ENCODE assay signal across 10 cellular contexts in the genomic region with DNA sequence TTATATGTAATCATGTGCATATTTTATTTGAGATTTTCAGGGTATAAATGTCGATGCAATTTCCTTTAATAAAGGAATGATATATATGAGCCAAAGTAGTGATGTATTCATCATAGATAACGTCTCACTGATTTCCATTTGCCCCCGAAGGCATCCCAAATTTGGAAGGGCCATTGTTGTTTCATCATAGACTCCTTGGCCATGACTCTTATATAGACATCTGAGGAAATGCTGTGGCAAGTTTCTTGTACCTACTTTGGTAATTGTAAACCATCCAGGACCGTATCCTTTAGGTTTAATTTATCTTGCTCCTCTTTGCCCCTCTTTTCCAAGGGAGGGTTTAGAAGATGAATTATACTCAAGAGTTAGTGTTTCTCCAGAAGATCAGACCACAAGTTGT.
DNase-seq lines count a peak whose midpoint lies in the region; ATAC-seq and TF ChIP-seq lines count a peak whose summit lies in the region.
"Had no signal": no experiment of that assay in that cellular context is flagged by ENCODE, and none has a peak within 500 bp of the region (broad histone marks: within the 10 kb centered on the region; RNA-seq: fewer than 3 reads in every experiment).

No MANE protein-coding gene starts in this region.

- H3K36me3 Mint-ChIP-seq in H9 (ENCODE audit: insufficient read depth in 1 of 3, low read depth in 3 of 3) = no peaks in the 10 kb centered on the region; a peak in 1 of 7 replicates
- no peaks in the 10 kb centered on the region for H3K36me3 Mint-ChIP-seq in activated CD4-positive, alpha-beta memory T cell treated with anti-CD3 and anti-CD28 coated beads for 36 hours

- no peak for ATAC-seq in HG03139 (IDR thresholded peaks at IDR 0.05; ENCODE audit: unreplicated experiment)
- ATAC-seq: activated naive CD8-positive, alpha-beta T cell treated with anti-CD3 and anti-CD28 coated beads, Interleukin-2, amount 50 U/mL, for 24 hours had no signal

- no peak overlapping the region for H3K4me2 ChIP-seq in H9 (ENCODE audit: insufficient read depth, insufficient read length, low read length)

- no peaks in the 10 kb centered on the region for H4K20me1 ChIP-seq in H9 (ENCODE audit: control insufficient read depth, insufficient read depth, insufficient read length)

- H3K27me3 Mint-ChIP-seq in H9 (ENCODE audit: low read depth) = no peaks in the 10 kb centered on the region; the same call in 1 of the 2 replicates
- peaks cover 6% of the 10 kb centered on the region for H3K27me3 Mint-ChIP-seq in activated CD4-positive, alpha-beta memory T cell treated with anti-CD3 and anti-CD28 coated beads for 36 hours

- no peak overlapping the region for H4K91ac ChIP-seq in H9 (ENCODE audit: insufficient read length, low read depth, low read length)

- no peak overlapping the region for H2AFZ ChIP-seq in H9 (ENCODE audit: low read length)

- POLR2A ChIA-PET in activated CD4-positive, alpha-beta memory T cell treated with anti-CD3 and anti-CD28 coated beads for 36 hours (lab: Charles Lee) = no interaction called here

- H3K27ac ChIP-seq in H9 (ENCODE audit: insufficient read length, low read depth, low read length) = peak overlapping the region; percentile 80
- H3K27ac ChIP-seq in ascending aorta = peak overlapping the region; percentile 86 to 90
- no peak overlapping the region for H3K27ac ChIP-seq in iPS-20b (ENCODE audit: low read length)
- H3K27ac ChIP-seq in skeletal muscle tissue (ENCODE audit: low read depth, low read length) = peak overlapping the region; percentile 79

- H3K9me3 ChIP-seq in H9 (ENCODE audit: control insufficient read depth, low read depth, low read length) (no peaks in the 10 kb centered on the region), ascending aorta (no peaks in the 10 kb centered on the region), iPS-20b (ENCODE audit: insufficient read depth, low read depth, low read length) (no peaks in the 10 kb centered on the region), skeletal muscle tissue (ENCODE audit: control insufficient read depth in 3 of 3, low read length in 3 of 3) (no peaks in the 10 kb centered on the region)

- peaks cover 35 to 41% of the 10 kb centered on the region in 2 experiments for H3K4me1 Mint-ChIP-seq in H9
- peaks cover 5% of the 10 kb centered on the region for H3K4me1 Mint-ChIP-seq in activated CD4-positive, alpha-beta memory T cell treated with anti-CD3 and anti-CD28 coated beads for 36 hours (ENCODE audit: low read depth)

- H3K14ac ChIP-seq in H9 (ENCODE audit: insufficient read depth, low read length) = no peak overlapping the region

- H2BK20ac ChIP-seq in H9 (ENCODE audit: low read depth, low read length, poor library complexity, severe bottlenecking) = no peak overlapping the region

- no peak overlapping the region for H3K4me3 Mint-ChIP-seq in H9
- no peak overlapping the region for H3K4me3 Mint-ChIP-seq in activated CD4-positive, alpha-beta memory T cell treated with anti-CD3 and anti-CD28 coated beads for 36 hours
- H3K4me3 Mint-ChIP-seq: activated naive CD8-positive, alpha-beta T cell treated with anti-CD3 and anti-CD28 coated beads, Interleukin-2, amount 50 U/mL, for 24 hours had no signal

- WGBS in H9 (ENCODE audit: extremely low coverage, insufficient read length, low lambda C conversion rate) = no CpG with 5 or more reads among the region's 4 CpGs

- no peak overlapping the region for H3K4me3 ChIP-seq in ascending aorta
- H3K4me3 ChIP-seq in iPS-20b (ENCODE audit: low read length) = 0 out of 2 replicates have a peak overlapping the region, but pooled peaks have one; percentile 26
- peak overlapping the region in 1 of 3 donors; percentile 15 for H3K4me3 ChIP-seq in skeletal muscle tissue (ENCODE audit: low read length in 3 of 3)

- no peaks in the 10 kb centered on the region for H3K23me2 ChIP-seq in H9 (ENCODE audit: insufficient read length, low read depth, low read length, poor library complexity, severe bottlenecking)

- no peak overlapping the region for H4K8ac ChIP-seq in H9 (replicated peaks; ENCODE audit: insufficient read length, low read depth, low read length)

- H3K27me3 ChIP-seq in H9 (ENCODE audit: insufficient read depth, low read length) = no peaks in the 10 kb centered on the region
- no peaks in the 10 kb centered on the region for H3K27me3 ChIP-seq in ascending aorta
- H3K27me3 ChIP-seq in iPS-20b (ENCODE audit: insufficient read depth, low read length) = no peaks in the 10 kb centered on the region
- H3K27me3 ChIP-seq in skeletal muscle tissue (ENCODE audit: control insufficient read depth in 3 of 3, insufficient read depth in 3 of 3, low read length in 3 of 3) = no peaks in the 10 kb centered on the region

- TF ChIP-seq CTCF in H9 (conservative IDR thresholded peaks at IDR 0.05) (no peak), ascending aorta (IDR thresholded peaks at IDR 0.05) (no peak)

- DNase-seq in H9 (no peak), ascending aorta (ENCODE audit: low spot score in 2 of 2) (no peak), NCI-H1048 (lab: John Stamatoyannopoulos, UW) (no peak), UCSD-AML1 (lab: John Stamatoyannopoulos, UW; ENCODE audit: unreplicated experiment) (no peak)
- no peak for DNase-seq in activated CD4-positive, alpha-beta memory T cell treated with anti-CD3 and anti-CD28 coated beads for 36 hours
- DNase-seq: activated CD4-positive, alpha-beta T cell treated with anti-CD3 and anti-CD28 coated beads for 1 hour; activated naive CD8-positive, alpha-beta T cell treated with anti-CD3 and anti-CD28 coated beads, Interleukin-2, amount 50 U/mL, for 24 hours had no signal

- H3K18ac ChIP-seq in H9 (ENCODE audit: insufficient read length, low read depth, low read length) = no peak overlapping the region

- H4K5ac ChIP-seq in H9 (ENCODE audit: insufficient read length, low read depth, low read length) = no peak overlapping the region

- no peak overlapping the region for H3K23ac ChIP-seq in H9 (ENCODE audit: insufficient read length, low read depth, low read length)

- H3K9me3 Mint-ChIP-seq in H9 = no peaks in the 10 kb centered on the region
- no peaks in the 10 kb centered on the region for H3K9me3 Mint-ChIP-seq in activated CD4-positive, alpha-beta memory T cell treated with anti-CD3 and anti-CD28 coated beads for 36 hours
- H3K9me3 Mint-ChIP-seq: activated naive CD8-positive, alpha-beta T cell treated with anti-CD3 and anti-CD28 coated beads, Interleukin-2, amount 50 U/mL, for 24 hours had no signal

- no peak overlapping the region for H3K56ac ChIP-seq in H9 (ENCODE audit: insufficient read length, low read depth, low read length)

- H3K4ac ChIP-seq in H9 (ENCODE audit: low read depth, low read length) = no peak overlapping the region

- no peak overlapping the region for H3K9ac ChIP-seq in H9 (ENCODE audit: extremely low read depth, insufficient read length, low read length)
- H3K9ac ChIP-seq in iPS-20b (ENCODE audit: low read depth, low read length) = peak overlapping the region; percentile 39
- peak overlapping the region in 2 of 3 donors; percentile 27 to 35 for H3K9ac ChIP-seq in skeletal muscle tissue (ENCODE audit: low read depth in 1 of 3, low read length in 3 of 3)

- H2BK12ac ChIP-seq in H9 (ENCODE audit: insufficient read length, low read depth, low read length) = peak overlapping the region; percentile 88

- intact Hi-C loops in ascending aorta (cut with DNase I) = loop anchor here (2.0 to 5.0 kb wide), 5 partner anchors 19 to 123 kb away; a partner anchor contains a TSS
- intact Hi-C loops in activated CD4-positive, alpha-beta memory T cell treated with anti-CD3 and anti-CD28 coated beads for 36 hours (cut with micrococcal nuclease) = no loop called here

- H3K4me1 ChIP-seq in H9 (ENCODE audit: insufficient read depth, low read length) = peaks cover 23% of the 10 kb centered on the region; the same call in 1 of the 2 replicates
- H3K4me1 ChIP-seq in ascending aorta = peaks cover 0 to 57% of the 10 kb centered on the region in 2 donors
- H3K4me1 ChIP-seq in iPS-20b (ENCODE audit: insufficient read depth, low read length) = peaks cover 41% of the 10 kb centered on the region
- H3K4me1 ChIP-seq in skeletal muscle tissue (ENCODE audit: control insufficient read depth in 3 of 3, insufficient read depth in 3 of 3, low read length in 3 of 3) = peaks cover 58 to 63% (median 61%) of the 10 kb centered on the region in 3 donors

- H2BK15ac ChIP-seq in H9 (ENCODE audit: low read depth, low read length) = no peak overlapping the region

- no peaks in the 10 kb centered on the region for H3K79me1 ChIP-seq in H9 (ENCODE audit: insufficient read depth, low read depth, low read length, poor library complexity, severe bottlenecking)

- H3K27ac Mint-ChIP-seq in H9 = peak overlapping the region in 2 of 3 experiments; percentile 37 to 87; a peak in 3 of 7 replicates
- H3K27ac Mint-ChIP-seq in activated CD4-positive, alpha-beta memory T cell treated with anti-CD3 and anti-CD28 coated beads for 36 hours = no peak overlapping the region
- H3K27ac Mint-ChIP-seq: activated naive CD8-positive, alpha-beta T cell treated with anti-CD3 and anti-CD28 coated beads, Interleukin-2, amount 50 U/mL, for 24 hours had no signal

- H2BK120ac ChIP-seq in H9 (ENCODE audit: low read depth, low read length, poor library complexity, severe bottlenecking) = no peak overlapping the region

- no peak overlapping the region for H2BK5ac ChIP-seq in H9 (ENCODE audit: insufficient read length, low read length)

- CTCF ChIA-PET in activated CD4-positive, alpha-beta memory T cell treated with anti-CD3 and anti-CD28 coated beads for 36 hours (lab: Charles Lee) = no interaction called here

- H3T11ph ChIP-seq in H9 (ENCODE audit: low read length) = no peak overlapping the region

- H2AK5ac ChIP-seq in H9 (ENCODE audit: insufficient read length, low read length) = no peak overlapping the region

- no peaks in the 10 kb centered on the region for H3K36me3 ChIP-seq in ascending aorta
- H3K36me3 ChIP-seq in iPS-20b (ENCODE audit: insufficient read depth, low read depth, low read length) = no peaks in the 10 kb centered on the region
- no peaks in the 10 kb centered on the region for H3K36me3 ChIP-seq in skeletal muscle tissue (ENCODE audit: control insufficient read depth in 3 of 3, insufficient read depth in 3 of 3, low read length in 3 of 3)

- H3K79me2 ChIP-seq in H9 (ENCODE audit: insufficient read depth, low read length) = peaks cover 3% of the 10 kb centered on the region; the same call in 1 of the 2 replicates
